ENCODE assay signal across 1 cellular context in the genomic region with DNA sequence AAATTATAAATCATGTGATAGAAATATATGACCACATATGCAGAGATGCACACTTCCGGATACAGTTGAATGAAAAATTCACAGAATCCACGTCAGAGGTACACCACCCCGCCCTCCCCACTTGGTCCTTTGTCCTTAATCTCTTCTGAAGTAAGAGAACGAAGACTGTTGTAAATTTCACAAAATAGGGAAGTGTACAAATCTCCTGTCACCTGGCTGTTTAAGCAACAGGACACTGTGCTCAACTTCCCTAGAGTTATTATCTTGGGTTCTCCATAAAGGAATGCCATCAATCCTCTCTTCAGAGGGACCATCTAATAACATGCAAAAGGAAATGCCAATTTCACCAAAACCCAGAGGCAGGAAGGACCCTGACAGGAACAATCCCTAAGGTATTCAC.
TF ChIP-seq lines count a peak whose summit lies in the region.

No MANE protein-coding gene starts in this region.

TF ChIP-seq in A549, 52 proteins besides CTCF, POLR2A, EP300 and RAD21 (continued from another document):
- TF ChIP-seq ZSCAN20 (CRISPR knock-in tag; IDR thresholded peaks at IDR 0.05) = no peak
- TF ChIP-seq MAFK (IDR thresholded peaks at IDR 0.05; ENCODE audit: partially characterized antibody) = no peak
- TF ChIP-seq, protein P1, sequence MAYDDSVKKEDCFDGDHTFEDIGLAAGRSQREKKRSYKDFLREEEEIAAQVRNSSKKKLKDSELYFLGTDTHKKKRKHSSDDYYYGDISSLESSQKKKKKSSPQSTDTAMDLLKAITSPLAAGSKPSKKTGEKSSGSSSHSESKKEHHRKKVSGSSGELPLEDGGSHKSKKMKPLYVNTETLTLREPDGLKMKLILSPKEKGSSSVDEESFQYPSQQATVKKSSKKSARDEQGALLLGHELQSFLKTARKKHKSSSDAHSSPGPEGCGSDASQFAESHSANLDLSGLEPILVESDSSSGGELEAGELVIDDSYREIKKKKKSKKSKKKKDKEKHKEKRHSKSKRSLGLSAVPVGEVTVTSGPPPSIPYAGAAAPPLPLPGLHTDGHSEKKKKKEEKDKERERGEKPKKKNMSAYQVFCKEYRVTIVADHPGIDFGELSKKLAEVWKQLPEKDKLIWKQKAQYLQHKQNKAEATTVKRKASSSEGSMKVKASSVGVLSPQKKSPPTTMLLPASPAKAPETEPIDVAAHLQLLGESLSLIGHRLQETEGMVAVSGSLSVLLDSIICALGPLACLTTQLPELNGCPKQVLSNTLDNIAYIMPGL (CRISPR knock-in tag; IDR thresholded peaks at IDR 0.05; ENCODE audit: borderline replicate concordance) = no peak
